ENCODE assay signal across 21 cellular contexts in the genomic region with DNA sequence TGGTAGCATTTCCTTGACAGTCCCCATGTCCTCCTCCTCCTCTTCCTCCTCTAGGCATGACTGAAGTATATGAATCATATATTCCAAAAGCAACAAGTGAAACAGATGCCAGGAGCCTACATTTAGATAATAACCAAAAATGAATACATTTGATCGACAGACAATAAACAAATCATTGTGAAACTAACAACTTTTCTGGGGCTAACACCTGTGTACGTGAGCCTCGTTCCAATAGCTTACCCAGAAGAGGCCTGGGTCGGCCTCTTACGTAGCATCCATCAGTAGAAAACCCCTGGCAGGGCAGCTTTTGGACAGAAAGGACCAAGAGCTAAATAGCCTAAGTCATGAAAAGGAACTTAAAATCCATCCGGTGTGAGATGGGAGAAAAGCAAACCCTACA. TPM values are rescaled to one million over a fixed set of nuclear protein-coding genes. Genes with fewer than 3 reads are reported as not detected.
"Had no signal": no experiment of that assay in that cellular context is flagged by ENCODE, and none has a peak within 500 bp of the region (broad histone marks: within the 10 kb centered on the region; RNA-seq: fewer than 3 reads in every experiment).

No MANE protein-coding gene starts in this region.

- H3K4me3 ChIP-seq: SJSA1, SK-N-MC had no signal

- H3K36me3 ChIP-seq: SJSA1 had no signal

- DNase-seq: Karpas-422, KG1, MM.1S, NCI-H1092 treated with DMSO at 0.1 percent for 48 hours, NCI-H1436, NCI-H187, NCI-H2029, NCI-H2081 treated with DMSO at 0.1 percent for 48 hours, NCI-H2171, NCI-H226, NCI-H446, NCI-H510A, NCI-H524 treated with DMSO at 0.1 percent for 48 hours, NCI-H69, NCI-H774, Right ventricle myocardium superior, RPMI8226, SIG-M5 had no signal

- H3K9me3 ChIP-seq: SJSA1 had no signal

- H3K27me3 ChIP-seq: SJSA1 had no signal

- H3K27ac ChIP-seq: SJSA1, SK-N-MC had no signal

RNA-seq across cellular contexts. Expression of a gene that starts 15.3 kb away (rescaled TPM):
- total RNA-seq: HT-29, Right ventricle myocardium superior, SJSA1 had no signal
